ENCODE assay signal across 1 cellular context in genomic region chr14:60756847-60757246, GRCh38.
TF ChIP-seq lines count a peak whose summit lies in the region.

No MANE protein-coding gene starts in this region.

TF ChIP-seq in H1, 55 proteins besides CTCF, POLR2A, EP300 and RAD21:
- TF ChIP-seq GABPA (IDR thresholded peaks at IDR 0.05; ENCODE audit: borderline replicate concordance, insufficient read depth, low read length) (no peak), CREB1 (IDR thresholded peaks at IDR 0.05) (no peak), NANOG (IDR thresholded peaks at IDR 0.05; ENCODE audit: insufficient read depth, low read depth, low read length, poor library complexity, severe bottlenecking) (no peak), RXRA (IDR thresholded peaks at IDR 0.05; ENCODE audit: insufficient read depth, low read depth, low read length) (no peak), JUN (IDR thresholded peaks at IDR 0.05; ENCODE audit: low read depth, low read length) (no peak), MAX (IDR thresholded peaks at IDR 0.05) (no peak), RNF2 (IDR thresholded peaks at IDR 0.05; ENCODE audit: borderline replicate concordance, low read depth, low read length, missing control alignments, poor library complexity, severe bottlenecking) (no peak), EGR1 (IDR thresholded peaks at IDR 0.05; ENCODE audit: borderline replicate concordance, low read depth, low read length) (no peak), CHD7 (IDR thresholded peaks at IDR 0.05; ENCODE audit: insufficient replicate concordance, low read length) (no peak), EZH2 (IDR thresholded peaks at IDR 0.05; ENCODE audit: low read depth, low read length, severe bottlenecking) (no peak), SIX5 (IDR thresholded peaks at IDR 0.05; ENCODE audit: low read depth, low read length) (no peak), HDAC2 (IDR thresholded peaks at IDR 0.05; ENCODE audit: borderline replicate concordance in 1 of 2, low read depth in 2 of 2, low read length in 2 of 2) (no peak), KDM4A (IDR thresholded peaks at IDR 0.05; ENCODE audit: low read depth, low read length, severe bottlenecking) (no peak), SRF (IDR thresholded peaks at IDR 0.05; ENCODE audit: low read depth, low read length) (no peak), USF2 (IDR thresholded peaks at IDR 0.05; ENCODE audit: low read length) (no peak), CBX8 (IDR thresholded peaks at IDR 0.05; ENCODE audit: borderline replicate concordance, low read depth, low read length) (no peak), NRF1 (IDR thresholded peaks at IDR 0.05; ENCODE audit: low read depth, low read length) (no peak), TEAD4 (IDR thresholded peaks at IDR 0.05; ENCODE audit: low read depth, low read length) (no peak), SP2 (IDR thresholded peaks at IDR 0.05; ENCODE audit: low read length) (no peak)
TF ChIP-seq in H1: peak in this region for 0.
